In the genomic region with DNA sequence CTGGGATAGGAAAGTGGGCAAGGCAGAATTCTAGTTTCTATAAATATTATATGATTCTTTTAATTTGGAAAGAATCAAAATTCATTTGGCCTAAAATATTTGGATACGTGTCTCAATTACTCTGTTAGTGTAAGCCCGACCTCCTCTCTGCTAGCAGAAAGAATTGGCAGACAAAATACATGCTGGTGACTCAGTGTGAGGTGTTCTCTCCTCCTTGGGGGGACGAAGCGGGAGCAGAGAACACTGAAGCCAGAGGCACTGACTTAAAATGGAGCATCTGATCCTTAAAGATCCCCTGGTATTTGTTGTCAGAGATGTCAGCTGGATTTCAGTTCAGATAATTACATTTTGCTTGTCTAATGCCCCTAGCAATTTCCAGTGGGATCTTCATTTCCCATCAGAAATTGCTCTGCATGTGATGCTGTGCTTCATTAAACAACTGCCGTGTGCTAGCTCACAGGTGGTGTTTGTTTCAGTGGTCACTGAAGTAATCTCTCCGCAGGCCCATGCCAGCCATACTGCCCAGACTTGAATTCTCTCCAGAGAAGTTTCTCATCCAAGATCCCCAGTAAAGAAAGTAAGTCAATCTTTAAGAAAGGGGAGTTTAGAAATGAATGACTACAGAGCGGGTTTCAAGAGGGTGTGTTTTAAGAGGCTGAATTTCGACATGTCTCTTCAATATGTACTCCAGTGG, we compare ENCODE assay signal across 12 cellular contexts.
DNase-seq lines count a peak whose midpoint lies in the region; ATAC-seq and TF ChIP-seq lines count a peak whose summit lies in the region.
"Had no signal": no experiment of that assay in that cellular context is flagged by ENCODE, and none has a peak within 500 bp of the region (broad histone marks: within the 10 kb centered on the region; RNA-seq: fewer than 3 reads in every experiment).

No MANE protein-coding gene starts in this region.

- H3K27ac ChIP-seq in lung (ENCODE audit: low read depth in 1 of 2, low read length in 1 of 2), result no peak overlapping the region
- H3K27ac ChIP-seq: dorsolateral prefrontal cortex had no signal

- ATAC-seq in lung (ENCODE audit: insufficient read depth, low FRiP score), result peak; percentile 33
- no peak for ATAC-seq in HG02571 (IDR thresholded peaks at IDR 0.05; ENCODE audit: unreplicated experiment)
- ATAC-seq: CD8-positive, alpha-beta T cell had no signal

- H3K27me3 ChIP-seq in lung (ENCODE audit: control insufficient read depth, insufficient read depth), result no peaks in the 10 kb centered on the region
- no peaks in the 10 kb centered on the region for H3K27me3 ChIP-seq in BE2C

- no peaks in the 10 kb centered on the region for H3K9me3 ChIP-seq in lung (ENCODE audit: control insufficient read depth in 2 of 2, insufficient read depth in 1 of 2, low read length in 1 of 2)
- no peaks in the 10 kb centered on the region for H3K9me3 ChIP-seq in BE2C

- TF ChIP-seq CTCF in lung (IDR thresholded peaks at IDR 0.05; ENCODE audit: control extremely low read depth, extremely low read depth) (no peak), BE2C (IDR thresholded peaks at IDR 0.05; ENCODE audit: low read depth, low read length) (no peak)

- DNase-seq in Daoy (ENCODE audit: low read depth), result peak; percentile 76
- peak; percentile 74 for DNase-seq in NCI-H69 (lab: John Stamatoyannopoulos, UW)
- DNase-seq in dermis blood vessel endothelial cell, result peak; percentile 44
- no peak for DNase-seq in lung (ENCODE audit: low spot score)
- DNase-seq in DMS114 treated with DMSO at 0.1 percent for 48 hours (lab: John Stamatoyannopoulos, UW; ENCODE audit: unreplicated experiment), result no peak
- no peak for DNase-seq in BE2C
- DNase-seq in NCI-H2227 treated with DMSO at 0.1 percent for 48 hours (lab: John Stamatoyannopoulos, UW), result no peak
- DNase-seq: activated naive CD4-positive, alpha-beta T cell treated with anti-CD3 and anti-CD28 coated beads, Interleukin-2, amount 10 ng/mL, durations not matched to agents 7 days and 5 days; CD8-positive, alpha-beta T cell; NCI-H510A had no signal

- no peaks in the 10 kb centered on the region for H3K36me3 ChIP-seq in lung (ENCODE audit: control insufficient read depth in 2 of 2, insufficient read depth in 2 of 2, low read length in 2 of 2)
- H3K36me3 ChIP-seq in BE2C, result no peaks in the 10 kb centered on the region

- H3K4me1 ChIP-seq in lung (ENCODE audit: control insufficient read depth in 2 of 2, insufficient read depth in 2 of 2, low read length in 2 of 2) (no peaks in the 10 kb centered on the region), BE2C (no peaks in the 10 kb centered on the region)

- WGBS in lung, 2 donors, result 86 to 88% methylated on average over 8 of the region's 8 CpGs

- H3K4me3 ChIP-seq in lung (no peak overlapping the region), BE2C (ENCODE audit: low read depth, low read length) (no peak overlapping the region)
- H3K4me3 ChIP-seq: dorsolateral prefrontal cortex had no signal

Comparison
In these comparisons a context has a peak if more than half of its experiments do, and no peak if none do; other contexts are left out.
1. DNase-seq: peak in Daoy (single experiment), NCI-H69 (single experiment) and dermis blood vessel endothelial cell (single experiment); none in lung (single experiment), DMS114 treated with DMSO at 0.1 percent for 48 hours (single experiment), BE2C (single experiment) and NCI-H2227 treated with DMSO at 0.1 percent for 48 hours (single experiment).